In genomic region chr1:178993559-178993958, GRCh38 we compare ENCODE assay signal across 34 cellular contexts.
"Had no signal": no experiment of that assay in that cellular context is flagged by ENCODE, and none has a peak within 500 bp of the region (broad histone marks: within the 10 kb centered on the region; RNA-seq: fewer than 3 reads in every experiment).

No MANE protein-coding gene starts in this region.

- H3K4me1 ChIP-seq: adrenal gland, ascending aorta, body of pancreas, breast epithelium had no signal

- FAIRE-seq: astrocyte, bronchial epithelial cell had no signal

- ATAC-seq: activated naive CD4-positive, alpha-beta T cell treated with anti-CD3 and anti-CD28 coated beads, Interleukin-2, amount 50 U/mL, for 72 hours; activated naive CD8-positive, alpha-beta T cell treated with anti-CD3 and anti-CD28 coated beads, Interleukin-2, amount 50 U/mL, for 24 hours; activated T-cell treated with anti-CD3 and anti-CD28 coated beads, Interleukin-2, amount 50 U/mL, for 4 hours; activated T-cell treated with anti-CD3 and anti-CD28 coated beads, Interleukin-2, amount 50 U/mL, for 72 hours; activated T-helper 17 cell treated with anti-CD3 and anti-CD28 coated beads, Interleukin-2, amount 50 U/mL, for 72 hours; body of pancreas had no signal

- DNase-seq: activated effector memory CD4-positive, alpha-beta T cell treated with anti-CD3 and anti-CD28 coated beads, Interleukin-2, amount 50 U/mL, for 16 hours; activated effector memory CD4-positive, alpha-beta T cell treated with Interleukin-2 at 50 U/mL for 16 hours; activated gamma-delta T cell; activated gamma-delta T cell treated with Interleukin-2 at 50 U/mL for 16 hours; activated naive CD4-positive, alpha-beta T cell; activated naive CD4-positive, alpha-beta T cell treated with anti-CD3 and anti-CD28 coated beads for 36 hours; activated naive CD4-positive, alpha-beta T cell treated with anti-CD3 and anti-CD28 coated beads, Interleukin-2, amount 10 ng/mL, durations not matched to agents 7 days and 5 days; activated naive CD4-positive, alpha-beta T cell treated with anti-CD3 and anti-CD28 coated beads, Interleukin-2, amount 50 U/mL, for 16 hours; activated naive CD4-positive, alpha-beta T cell treated with Interleukin-2 at 50 U/mL for 16 hours; activated naive CD8-positive, alpha-beta T cell treated with anti-CD3 and anti-CD28 coated beads for 36 hours; activated naive CD8-positive, alpha-beta T cell treated with anti-CD3 and anti-CD28 coated beads, Interleukin-2, amount 10 ng/mL, durations not matched to agents 7 days and 5 days; activated naive CD8-positive, alpha-beta T cell treated with anti-CD3 and anti-CD28 coated beads, Interleukin-2, amount 50 U/mL, for 24 hours; activated T-cell treated with anti-CD3 and anti-CD28 coated beads, Interleukin-2, amount 50 U/mL, for 1 hour; activated T-cell treated with anti-CD3 and anti-CD28 coated beads, Interleukin-2, amount 50 U/mL, for 24 hours; activated T-cell treated with anti-CD3 and anti-CD28 coated beads, Interleukin-2, amount 50 U/mL, for 4 hours; activated T-cell treated with anti-CD3 and anti-CD28 coated beads, Interleukin-2, amount 50 U/mL, for 48 hours; activated T-cell treated with anti-CD3 and anti-CD28 coated beads, Interleukin-2, amount 50 U/mL, for 72 hours; adrenal gland; amniotic stem cell; amygdala; anterior cingulate cortex; aorta; body of pancreas; brain microvascular endothelial cell; caudate nucleus; central memory CD4-positive, alpha-beta T cell; cerebellar nuclear complex had no signal

- H3K36me3 ChIP-seq: adrenal gland, ascending aorta, brain microvascular endothelial cell, breast epithelium, cardiac muscle cell had no signal

- H3K9me3 ChIP-seq: adrenal gland, body of pancreas had no signal

- H3K27ac ChIP-seq: adrenal gland, ascending aorta, body of pancreas, brain microvascular endothelial cell, breast epithelium, cardiac muscle cell had no signal

- H3K27me3 ChIP-seq: adrenal gland, ascending aorta, body of pancreas, brain microvascular endothelial cell, breast epithelium, cardiac muscle cell had no signal

- H3K4me3 ChIP-seq: adrenal gland, ascending aorta, body of pancreas, breast epithelium, cardiac muscle cell had no signal
